In the genomic region with DNA sequence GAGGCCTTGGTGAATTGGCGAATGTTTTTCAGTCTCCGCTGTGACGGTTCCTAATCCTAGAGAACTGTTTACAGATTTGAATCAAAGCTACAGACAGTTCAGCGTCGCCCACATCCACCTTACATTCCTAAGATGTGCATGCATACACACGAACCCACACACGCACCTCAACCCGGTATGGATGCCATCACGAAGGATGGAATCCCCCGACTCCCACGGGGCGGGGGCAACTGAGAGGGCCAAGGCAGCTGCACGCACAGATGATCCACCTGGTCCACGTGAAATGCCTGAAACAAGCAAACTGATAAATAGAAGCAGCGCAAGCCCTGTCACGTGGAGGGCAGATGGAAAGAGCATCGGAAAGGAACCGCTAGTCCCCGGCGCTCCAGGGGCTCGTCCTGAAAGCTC, we compare ENCODE assay signal across 8 cellular contexts. TPM values are rescaled to one million over a fixed set of nuclear protein-coding genes. Genes with fewer than 3 reads are reported as not detected.
DNase-seq lines count a peak whose midpoint lies in the region; ATAC-seq and TF ChIP-seq lines count a peak whose summit lies in the region.

No MANE protein-coding gene starts in this region.

- H3K27ac ChIP-seq in IMR-90 (ENCODE audit: insufficient read depth, low read length) (peak overlapping the region; percentile 96), mesenchymal stem cell (ENCODE audit: low read length, poor library complexity, severe bottlenecking) (peak overlapping the region; percentile 92)

- peak overlapping the region; percentile 16; the same call in 1 of the 2 replicates for H4K91ac ChIP-seq in IMR-90 (ENCODE audit: insufficient read depth, low read depth, low read length)
- peak overlapping the region; percentile 86 for H4K91ac ChIP-seq in mesenchymal stem cell (ENCODE audit: low read length)

- POLR2A ChIA-PET in IMR-90 (lab: Charles Lee; ENCODE audit: unreplicated experiment), result interaction anchor here (1.4 kb wide), 1 partner anchor 11 kb away, joined by 4 read pairs; no protein-coding TSS in a partner anchor

- H4K5ac ChIP-seq in IMR-90 (ENCODE audit: low read depth, low read length), result peak overlapping the region; percentile 19; the same call in 1 of the 2 replicates

- in situ Hi-C loops in IMR-90 (cut with MboI; ENCODE audit: low sequenced_read_pairs), result no loop called here

- H3K56ac ChIP-seq in IMR-90 (ENCODE audit: extremely low read depth, insufficient read depth, low read length), result peak overlapping the region; percentile 67

- H2BK5ac ChIP-seq in IMR-90 (ENCODE audit: low read depth, low read length, poor library complexity, severe bottlenecking) (peak overlapping the region; percentile 99), mesenchymal stem cell (ENCODE audit: low read depth, low read length, poor library complexity, severe bottlenecking) (peak overlapping the region; percentile 86)

- TF ChIP-seq POLR2A in IMR-90 (IDR thresholded peaks at IDR 0.05; ENCODE audit: low read depth, low read length), result no peak

- peaks cover 7% of the 10 kb centered on the region; the same call in 1 of the 2 replicates for H4K20me1 ChIP-seq in IMR-90 (ENCODE audit: insufficient read depth, low read length)

- peak overlapping the region; percentile 71 for H2BK120ac ChIP-seq in IMR-90 (ENCODE audit: low read depth, low read length)
- peak overlapping the region; percentile 42 for H2BK120ac ChIP-seq in mesenchymal stem cell (ENCODE audit: low read depth, low read length)

- peak overlapping the region; percentile 93 for H3K23ac ChIP-seq in IMR-90 (ENCODE audit: low read depth, low read length)
- peak overlapping the region in 1 of 2 experiments; percentile 99 for H3K23ac ChIP-seq in mesenchymal stem cell (ENCODE audit: low read length in 2 of 2)

- H2BK15ac ChIP-seq in IMR-90 (ENCODE audit: low read depth, low read length) (peak overlapping the region; percentile 6; the same call in 1 of the 3 replicates), mesenchymal stem cell (ENCODE audit: low read depth, poor library complexity, severe bottlenecking) (no peak overlapping the region)

- peak overlapping the region; percentile 87 for H3K4me2 ChIP-seq in IMR-90 (ENCODE audit: low read depth, low read length)
- H3K4me2 ChIP-seq in mesenchymal stem cell (ENCODE audit: low read length, poor library complexity, severe bottlenecking), result peak overlapping the region; percentile 77

- dilution Hi-C loops in IMR-90 (cut with HindIII; ENCODE audit: low sequenced_read_pairs, unreplicated experiment), result no loop called here

- TF ChIP-seq CTCF in IMR-90 (conservative IDR thresholded peaks at IDR 0.05; ENCODE audit: low read depth, low read length), result no peak

- H2AK5ac ChIP-seq in IMR-90 (ENCODE audit: low read depth, low read length), result peak overlapping the region; percentile 95
- H2AK5ac ChIP-seq in mesenchymal stem cell (ENCODE audit: low read length, severe bottlenecking), result peak overlapping the region; percentile 3

- ATAC-seq in GM21576 (IDR thresholded peaks at IDR 0.05; ENCODE audit: unreplicated experiment) (peak; percentile 40), IMR-90 (ENCODE audit: low read depth) (peak; percentile 42)

- H3K9me3 ChIP-seq in IMR-90 (ENCODE audit: control insufficient read depth, insufficient read depth, low read length) (no peaks in the 10 kb centered on the region), mesenchymal stem cell (ENCODE audit: control insufficient read depth, low read length) (no peaks in the 10 kb centered on the region)

- DNase-seq in ELR (ENCODE audit: low read depth), result peak; percentile 67
- peak; percentile 67 for DNase-seq in IMR-90
- peak in 3 of 4 experiments; percentile 4 to 34 (median 5) for DNase-seq in activated CD4-positive, CD25-positive, alpha-beta regulatory T cell (lab: John Stamatoyannopoulos, UW)
- peak; percentile 37 for DNase-seq in cerebellum (ENCODE audit: low spot score)
- peak; percentile 82 for DNase-seq in mesenchymal stem cell
- DNase-seq in stimulated activated CD8-positive, alpha-beta memory T cell treated with anti-CD3 and anti-CD28 coated beads, Interleukin-15, amount 100 ng/mL, for 48 hours (ENCODE audit: low read depth in 2 of 2), result peak; percentile 31 to 39
- no peak for DNase-seq in mesenteric fat pad (ENCODE audit: low spot score)

- peak overlapping the region; percentile 94 for H2AK9ac ChIP-seq in IMR-90 (replicated peaks; ENCODE audit: low read depth, low read length, poor library complexity)

- 1% methylated on average over 13 of the region's 21 CpGs; no CpG with 5 or more reads in 1 of the 2 experiments for WGBS in IMR-90 (ENCODE audit: extremely low coverage in 2 of 2, insufficient read length in 1 of 2), 2 experiments
- WGBS in mesenchymal stem cell, result 1% methylated on average over 21 of the region's 21 CpGs

- H3K4me3 ChIP-seq in IMR-90 (ENCODE audit: insufficient read depth, low read depth, low read length) (peak overlapping the region; percentile 90), mesenchymal stem cell (ENCODE audit: insufficient read depth in 1 of 2, low read depth in 1 of 2, low read length in 2 of 2) (peak overlapping the region; percentile 94 to 99)

- TF ChIP-seq RAD21 in IMR-90 (IDR thresholded peaks at IDR 0.05; ENCODE audit: low read length), result no peak

- H3K9ac ChIP-seq in IMR-90 (ENCODE audit: low read depth, low read length), result peak overlapping the region; percentile 84
- peak overlapping the region; percentile 98 for H3K9ac ChIP-seq in mesenchymal stem cell (ENCODE audit: low read length)

- H3K4me1 ChIP-seq in IMR-90 (ENCODE audit: control insufficient read depth, insufficient read depth, low read length), result peaks cover 9% of the 10 kb centered on the region
- H3K4me1 ChIP-seq in mesenchymal stem cell (ENCODE audit: control insufficient read depth, insufficient read depth, low read depth, low read length), result peaks cover 12% of the 10 kb centered on the region

- H3K36me3 ChIP-seq in IMR-90 (ENCODE audit: control insufficient read depth, insufficient read depth, low read length) (peaks cover 7% of the 10 kb centered on the region; the same call in 1 of the 2 replicates), mesenchymal stem cell (ENCODE audit: control insufficient read depth in 1 of 2, insufficient read depth in 2 of 2, low read depth in 1 of 2, low read length in 2 of 2) (peaks cover 5 to 26% of the 10 kb centered on the region in 2 experiments)

- no TSS peak for BruUV-seq in IMR-90 (replicated peaks; lab: Mats Ljungman, UMichigan)

- H3K79me1 ChIP-seq in IMR-90 (ENCODE audit: low read depth in 1 of 2, low read length in 2 of 2), result peaks cover 9 to 37% of the 10 kb centered on the region in 2 experiments
- peaks cover 1% of the 10 kb centered on the region for H3K79me1 ChIP-seq in mesenchymal stem cell (replicated peaks; ENCODE audit: low read length, poor library complexity, severe bottlenecking)

- CTCF ChIA-PET in IMR-90 (lab: Yijun Ruan, JAX), result interaction anchor here (0.6 to 2.7 kb wide), 4 partner anchors 10 to 250 kb away, joined by 3 to 7 read pairs (median 6); no protein-coding TSS in a partner anchor

- H3K27me3 ChIP-seq in IMR-90 (ENCODE audit: control insufficient read depth, insufficient read depth, low read length) (no peaks in the 10 kb centered on the region), mesenchymal stem cell (ENCODE audit: control insufficient read depth in 1 of 2, insufficient read depth in 1 of 2, low read length in 2 of 2) (no peaks in the 10 kb centered on the region)

- H2BK12ac ChIP-seq in mesenchymal stem cell (ENCODE audit: low read length in 2 of 2), result peak overlapping the region; percentile 40 to 96

- H2AFZ ChIP-seq in IMR-90 (replicated peaks; ENCODE audit: low read length, poor library complexity) (peak overlapping the region; percentile 92), mesenchymal stem cell (ENCODE audit: low read depth, low read length) (peak overlapping the region; percentile 54)

- H4K8ac ChIP-seq in IMR-90 (ENCODE audit: low read depth in 2 of 2, low read length in 2 of 2), result peak overlapping the region in 1 of 2 experiments; percentile 83; a peak in 3 of 4 replicates
- H4K8ac ChIP-seq in mesenchymal stem cell (ENCODE audit: low read length), result peak overlapping the region; percentile 48

- H3K4ac ChIP-seq in IMR-90 (ENCODE audit: low read depth, low read length) (peak overlapping the region; percentile 84), mesenchymal stem cell (ENCODE audit: low read depth in 1 of 2, low read length in 2 of 2) (peak overlapping the region; percentile 71 to 87)

- peaks cover 12% of the 10 kb centered on the region for H3K9me1 ChIP-seq in IMR-90 (ENCODE audit: insufficient read depth, low read length)

- H2BK20ac ChIP-seq in IMR-90 (ENCODE audit: low read depth, low read length), result no peak overlapping the region

- intact Hi-C loops in IMR-90 (cut with micrococcal nuclease), result loop anchor here (1.0 to 5.0 kb wide), 2 partner anchors 54 to 77 kb away; a partner anchor contains a TSS

- H3K18ac ChIP-seq in IMR-90 (ENCODE audit: low read depth, low read length) (peak overlapping the region; percentile 74), mesenchymal stem cell (ENCODE audit: low read depth in 1 of 2, low read length in 2 of 2) (peak overlapping the region; percentile 95 to 98)

- H3K14ac ChIP-seq in IMR-90 (replicated peaks; ENCODE audit: low read depth, low read length) (peak overlapping the region; percentile 82), mesenchymal stem cell (ENCODE audit: low read length in 2 of 2) (peak overlapping the region in 1 of 2 experiments; percentile 99)

TF ChIP-seq in IMR-90, 13 proteins besides CTCF, POLR2A, EP300 and RAD21 (continues in another document):
- TF ChIP-seq BHLHE40 (IDR thresholded peaks at IDR 0.05; ENCODE audit: low read depth, low read length) (peak; percentile 29; the same call in 1 of the 2 replicates), MAZ (IDR thresholded peaks at IDR 0.05; ENCODE audit: borderline replicate concordance, low read depth, low read length) (peak; percentile 96), RFX5 (IDR thresholded peaks at IDR 0.05; ENCODE audit: low read depth, low read length) (no peak), CEBPB (IDR thresholded peaks at IDR 0.05; ENCODE audit: low read depth, low read length) (no peak)
- TF ChIP-seq, protein P1, sequence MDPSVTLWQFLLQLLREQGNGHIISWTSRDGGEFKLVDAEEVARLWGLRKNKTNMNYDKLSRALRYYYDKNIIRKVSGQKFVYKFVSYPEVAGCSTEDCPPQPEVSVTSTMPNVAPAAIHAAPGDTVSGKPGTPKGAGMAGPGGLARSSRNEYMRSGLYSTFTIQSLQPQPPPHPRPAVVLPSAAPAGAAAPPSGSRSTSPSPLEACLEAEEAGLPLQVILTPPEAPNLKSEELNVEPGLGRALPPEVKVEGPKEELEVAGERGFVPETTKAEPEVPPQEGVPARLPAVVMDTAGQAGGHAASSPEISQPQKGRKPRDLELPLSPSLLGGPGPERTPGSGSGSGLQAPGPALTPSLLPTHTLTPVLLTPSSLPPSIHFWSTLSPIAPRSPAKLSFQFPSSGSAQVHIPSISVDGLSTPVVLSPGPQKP (IDR thresholded peaks at IDR 0.05; ENCODE audit: borderline replicate concordance, low read depth, low read length), result no peak

RNA-seq across cellular contexts. Expression of a gene that starts 0.4 kb away (rescaled TPM):
- 11.7 and 21.7 TPM in 2 replicates for total RNA-seq in IMR-90 (2012; rRNA removed)
- 14.1 and 14.3 TPM in 2 replicates for polyA plus RNA-seq in IMR-90 (2012; rRNA removed)
- polyA plus RNA-seq in IMR-90 (2012; cell fraction: cytosol; rRNA removed), result 6.1 and 7.0 TPM in 2 replicates
- polyA plus RNA-seq in IMR-90 (2012; cell fraction: nucleus; rRNA removed; ENCODE audit: low replicate concordance), result 6.0 and 10.6 TPM in 2 replicates
- 15.1 TPM for total RNA-seq in cerebellum
- polyA plus RNA-seq in mesenchymal stem cell (2013, experiment 1 of 2), result 74.4 TPM
- polyA plus RNA-seq in mesenchymal stem cell (2013, experiment 2 of 2), result 72.6 TPM
- total RNA-seq in mesenteric fat pad, result 18.6 TPM
